In genomic region chr5:126659805-126660483, GRCh38 we compare ENCODE assay signal across 1 cellular context.
TF ChIP-seq lines count a peak whose summit lies in the region.

No MANE protein-coding gene starts in this region.

TF ChIP-seq in GM23338, 12 proteins besides CTCF, POLR2A, EP300 and RAD21 (continued from another document):
- TF ChIP-seq, protein P1, sequence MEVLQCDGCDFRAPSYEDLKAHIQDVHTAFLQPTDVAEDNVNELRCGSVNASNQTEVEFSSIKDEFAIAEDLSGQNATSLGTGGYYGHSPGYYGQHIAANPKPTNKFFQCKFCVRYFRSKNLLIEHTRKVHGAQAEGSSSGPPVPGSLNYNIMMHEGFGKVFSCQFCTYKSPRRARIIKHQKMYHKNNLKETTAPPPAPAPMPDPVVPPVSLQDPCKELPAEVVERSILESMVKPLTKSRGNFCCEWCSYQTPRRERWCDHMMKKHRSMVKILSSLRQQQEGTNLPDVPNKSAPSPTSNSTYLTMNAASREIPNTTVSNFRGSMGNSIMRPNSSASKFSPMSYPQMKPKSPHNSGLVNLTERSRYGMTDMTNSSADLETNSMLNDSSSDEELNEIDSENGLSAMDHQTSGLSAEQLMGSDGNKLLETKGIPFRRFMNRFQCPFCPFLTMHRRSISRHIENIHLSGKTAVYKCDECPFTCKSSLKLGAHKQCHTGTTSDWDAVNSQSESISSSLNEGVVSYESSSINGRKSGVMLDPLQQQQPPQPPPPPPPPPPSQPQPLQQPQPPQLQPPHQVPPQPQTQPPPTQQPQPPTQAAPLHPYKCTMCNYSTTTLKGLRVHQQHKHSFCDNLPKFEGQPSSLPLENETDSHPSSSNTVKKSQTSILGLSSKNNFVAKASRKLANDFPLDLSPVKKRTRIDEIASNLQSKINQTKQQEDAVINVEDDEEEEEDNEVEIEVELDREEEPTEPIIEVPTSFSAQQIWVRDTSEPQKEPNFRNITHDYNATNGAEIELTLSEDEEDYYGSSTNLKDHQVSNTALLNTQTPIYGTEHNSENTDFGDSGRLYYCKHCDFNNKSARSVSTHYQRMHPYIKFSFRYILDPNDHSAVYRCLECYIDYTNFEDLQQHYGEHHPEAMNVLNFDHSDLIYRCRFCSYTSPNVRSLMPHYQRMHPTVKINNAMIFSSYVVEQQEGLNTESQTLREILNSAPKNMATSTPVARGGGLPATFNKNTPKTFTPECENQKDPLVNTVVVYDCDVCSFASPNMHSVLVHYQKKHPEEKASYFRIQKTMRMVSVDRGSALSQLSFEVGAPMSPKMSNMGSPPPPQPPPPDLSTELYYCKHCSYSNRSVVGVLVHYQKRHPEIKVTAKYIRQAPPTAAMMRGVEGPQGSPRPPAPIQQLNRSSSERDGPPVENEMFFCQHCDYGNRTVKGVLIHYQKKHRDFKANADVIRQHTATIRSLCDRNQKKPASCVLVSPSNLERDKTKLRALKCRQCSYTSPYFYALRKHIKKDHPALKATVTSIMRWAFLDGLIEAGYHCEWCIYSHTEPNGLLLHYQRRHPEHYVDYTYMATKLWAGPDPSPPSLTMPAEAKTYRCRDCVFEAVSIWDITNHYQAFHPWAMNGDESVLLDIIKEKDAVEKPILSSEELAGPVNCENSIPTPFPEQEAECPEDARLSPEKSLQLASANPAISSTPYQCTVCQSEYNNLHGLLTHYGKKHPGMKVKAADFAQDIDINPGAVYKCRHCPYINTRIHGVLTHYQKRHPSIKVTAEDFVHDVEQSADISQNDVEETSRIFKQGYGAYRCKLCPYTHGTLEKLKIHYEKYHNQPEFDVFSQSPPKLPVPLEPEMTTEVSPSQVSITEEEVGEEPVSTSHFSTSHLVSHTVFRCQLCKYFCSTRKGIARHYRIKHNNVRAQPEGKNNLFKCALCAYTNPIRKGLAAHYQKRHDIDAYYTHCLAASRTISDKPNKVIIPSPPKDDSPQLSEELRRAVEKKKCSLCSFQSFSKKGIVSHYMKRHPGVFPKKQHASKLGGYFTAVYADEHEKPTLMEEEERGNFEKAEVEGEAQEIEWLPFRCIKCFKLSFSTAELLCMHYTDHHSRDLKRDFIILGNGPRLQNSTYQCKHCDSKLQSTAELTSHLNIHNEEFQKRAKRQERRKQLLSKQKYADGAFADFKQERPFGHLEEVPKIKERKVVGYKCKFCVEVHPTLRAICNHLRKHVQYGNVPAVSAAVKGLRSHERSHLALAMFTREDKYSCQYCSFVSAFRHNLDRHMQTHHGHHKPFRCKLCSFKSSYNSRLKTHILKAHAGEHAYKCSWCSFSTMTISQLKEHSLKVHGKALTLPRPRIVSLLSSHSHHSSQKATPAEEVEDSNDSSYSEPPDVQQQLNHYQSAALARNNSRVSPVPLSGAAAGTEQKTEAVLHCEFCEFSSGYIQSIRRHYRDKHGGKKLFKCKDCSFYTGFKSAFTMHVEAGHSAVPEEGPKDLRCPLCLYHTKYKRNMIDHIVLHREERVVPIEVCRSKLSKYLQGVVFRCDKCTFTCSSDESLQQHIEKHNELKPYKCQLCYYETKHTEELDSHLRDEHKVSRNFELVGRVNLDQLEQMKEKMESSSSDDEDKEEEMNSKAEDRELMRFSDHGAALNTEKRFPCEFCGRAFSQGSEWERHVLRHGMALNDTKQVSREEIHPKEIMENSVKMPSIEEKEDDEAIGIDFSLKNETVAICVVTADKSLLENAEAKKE (CRISPR knock-in tag; IDR thresholded peaks at IDR 0.05) = no peak
- TF ChIP-seq, protein P2, sequence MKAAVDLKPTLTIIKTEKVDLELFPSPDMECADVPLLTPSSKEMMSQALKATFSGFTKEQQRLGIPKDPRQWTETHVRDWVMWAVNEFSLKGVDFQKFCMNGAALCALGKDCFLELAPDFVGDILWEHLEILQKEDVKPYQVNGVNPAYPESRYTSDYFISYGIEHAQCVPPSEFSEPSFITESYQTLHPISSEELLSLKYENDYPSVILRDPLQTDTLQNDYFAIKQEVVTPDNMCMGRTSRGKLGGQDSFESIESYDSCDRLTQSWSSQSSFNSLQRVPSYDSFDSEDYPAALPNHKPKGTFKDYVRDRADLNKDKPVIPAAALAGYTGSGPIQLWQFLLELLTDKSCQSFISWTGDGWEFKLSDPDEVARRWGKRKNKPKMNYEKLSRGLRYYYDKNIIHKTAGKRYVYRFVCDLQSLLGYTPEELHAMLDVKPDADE (IDR thresholded peaks at IDR 0.05) = no peak
- TF ChIP-seq JUNB (IDR thresholded peaks at IDR 0.05; ENCODE audit: unreplicated experiment) (no peak), POLR2AphosphoS5 (IDR thresholded peaks at IDR 0.05; ENCODE audit: low read depth) (no peak), CREB1 (CRISPR knock-in tag; IDR thresholded peaks at IDR 0.05; ENCODE audit: low read depth) (no peak), NANOG (IDR thresholded peaks at IDR 0.05; ENCODE audit: borderline replicate concordance) (no peak)
